ENCODE assay signal across 9 cellular contexts in genomic region chr11:18731949-18732821, GRCh38. TPM values are rescaled to one million over a fixed set of nuclear protein-coding genes. Genes with fewer than 3 reads are reported as not detected.
DNase-seq lines count a peak whose midpoint lies in the region; ATAC-seq and TF ChIP-seq lines count a peak whose summit lies in the region.
"Had no signal": no experiment of that assay in that cellular context is flagged by ENCODE, and none has a peak within 500 bp of the region (broad histone marks: within the 10 kb centered on the region; RNA-seq: fewer than 3 reads in every experiment).

No MANE protein-coding gene starts in this region.

- no peak overlapping the region for H2AK5ac ChIP-seq in mesendoderm (ENCODE audit: low read length)

- no peak overlapping the region for H3K4me3 Mint-ChIP-seq in Calu3 (ENCODE audit: low read depth, unreplicated experiment)
- H3K4me3 Mint-ChIP-seq: T-helper 1 cell treated with Interleukin-12 subunit alpha and Interleukin-12 subunit beta and Interleukin-4 antibody, amounts not matched to agents 30 μg/mL and 1 μg/mL, for 36 hours had no signal

- no peaks in the 10 kb centered on the region for H3K79me1 ChIP-seq in mesendoderm (ENCODE audit: low read length)

- no peak overlapping the region for H4K5ac ChIP-seq in mesendoderm (ENCODE audit: low read length)

- no peak overlapping the region for H3K27ac Mint-ChIP-seq in Calu3 (ENCODE audit: unreplicated experiment)
- H3K27ac Mint-ChIP-seq: T-helper 1 cell treated with Interleukin-12 subunit alpha and Interleukin-12 subunit beta and Interleukin-4 antibody, amounts not matched to agents 30 μg/mL and 1 μg/mL, for 36 hours had no signal

- no peak overlapping the region for H3K4me2 ChIP-seq in mesendoderm (ENCODE audit: low read length)

- H3K4ac ChIP-seq in mesendoderm (ENCODE audit: low read depth, low read length): no peak overlapping the region

- intact Hi-C loops in Calu3 (cut with micrococcal nuclease; ENCODE audit: unreplicated experiment): loop anchor here (1.0 to 10.0 kb wide), 4 partner anchors 65 to 617 kb away; partner anchors contain the start of gene UEVLD

- H3K27ac ChIP-seq in mesendoderm (ENCODE audit: low read depth, low read length): no peak overlapping the region

- H2BK120ac ChIP-seq in mesendoderm (ENCODE audit: low read depth, low read length): no peak overlapping the region

- no peak overlapping the region for H3K4me3 ChIP-seq in mesendoderm (ENCODE audit: low read length)

- H3K23ac ChIP-seq in mesendoderm (ENCODE audit: low read length): no peak overlapping the region

- DNase-seq in Calu3 (peak; percentile 68), NCI-H1930 (lab: John Stamatoyannopoulos, UW) (peak; percentile 35 to 39), mesendoderm (peak; percentile 54)
- DNase-seq in activated CD4-positive, alpha-beta T cell treated with anti-CD3 and anti-CD28 coated beads, Interleukin-2, amount 50 U/mL, for 4 hours: peak; percentile 66 to 75
- DNase-seq in effector CD4-positive, alpha-beta T cell: peak; percentile 63
- DNase-seq in stimulated activated CD8-positive, alpha-beta memory T cell treated with anti-CD3 and anti-CD28 coated beads, Interleukin-7, amount 100 ng/mL, for 1 hour (ENCODE audit: low read depth in 2 of 2): peak; percentile 51 to 63

- no peak overlapping the region for H2BK15ac ChIP-seq in mesendoderm (replicated peaks; ENCODE audit: low read depth)

- no peaks in the 10 kb centered on the region for H3K4me1 Mint-ChIP-seq in Calu3 (ENCODE audit: low read depth, unreplicated experiment)

- no peaks in the 10 kb centered on the region for H3K27me3 ChIP-seq in mesendoderm (ENCODE audit: insufficient read depth, low read length, poor library complexity)

- no peak overlapping the region for H3K18ac ChIP-seq in mesendoderm (ENCODE audit: low read length)

- H3K9me3 Mint-ChIP-seq in Calu3 (ENCODE audit: low read depth, unreplicated experiment): no peaks in the 10 kb centered on the region
- H3K9me3 Mint-ChIP-seq: T-helper 1 cell treated with Interleukin-12 subunit alpha and Interleukin-12 subunit beta and Interleukin-4 antibody, amounts not matched to agents 30 μg/mL and 1 μg/mL, for 36 hours had no signal

- peaks cover 24% of the 10 kb centered on the region for H3K27me3 Mint-ChIP-seq in Calu3 (ENCODE audit: unreplicated experiment)

- no CpG with 5 or more reads among the region's 11 CpGs for WGBS in mesendoderm (ENCODE audit: extremely low coverage, insufficient coverage, low lambda C conversion rate)

- CTCF ChIA-PET in Calu3 (lab: Charles Lee): interaction anchor here (0.7 to 2.2 kb wide), 3 partner anchors 10 to 192 kb away, joined by 3 to 7 read pairs (median 4); no protein-coding TSS in a partner anchor

- no TSS peak for BruUV-seq in Calu3 (replicated peaks; lab: Mats Ljungman, UMichigan)

- no peak overlapping the region for H3K9ac ChIP-seq in mesendoderm (ENCODE audit: low read length)

- H4K8ac ChIP-seq in mesendoderm (ENCODE audit: low read depth, low read length): no peak overlapping the region

- H2BK5ac ChIP-seq in mesendoderm (ENCODE audit: low read length): no peak overlapping the region

- H3K4me1 ChIP-seq in mesendoderm (ENCODE audit: control insufficient read depth, low read depth, low read length): no peaks in the 10 kb centered on the region

- TF ChIP-seq CTCF in Calu3 (IDR thresholded peaks at IDR 0.05; ENCODE audit: unreplicated experiment): peak; percentile 90

- H3K79me2 ChIP-seq in mesendoderm (ENCODE audit: control insufficient read depth, insufficient read depth, low read length): no peaks in the 10 kb centered on the region

- H3K36me3 ChIP-seq in mesendoderm (ENCODE audit: control insufficient read depth, insufficient read depth, low read length): no peaks in the 10 kb centered on the region

- ATAC-seq in GM21526 (IDR thresholded peaks at IDR 0.05; ENCODE audit: low FRiP score, unreplicated experiment): peak; percentile 55
- ATAC-seq in HG03045 (IDR thresholded peaks at IDR 0.05; ENCODE audit: unreplicated experiment): no peak

- H3K36me3 Mint-ChIP-seq in Calu3 (ENCODE audit: insufficient read depth, unreplicated experiment): no peaks in the 10 kb centered on the region

- no peak overlapping the region for H3K56ac ChIP-seq in mesendoderm (ENCODE audit: low read length)

RNA-seq across cellular contexts. Expression of gene IGSF22, which starts 6.2 kb away (rescaled TPM):
- not detected in 2 replicates for total RNA-seq in Calu3 (2022)
- 0.07 TPM for polyA plus RNA-seq in mesendoderm (2013, experiment 1 of 2)
- 0.07 TPM for polyA plus RNA-seq in mesendoderm (2013, experiment 2 of 2)

RNA-seq across cellular contexts. Expression of gene TMEM86A, which starts 33.6 kb away (rescaled TPM):
- total RNA-seq in Calu3 (2022): 8.8 and 11.9 TPM in 2 replicates
- polyA plus RNA-seq in mesendoderm (2013, experiment 1 of 2): 0.58 TPM
- polyA plus RNA-seq in mesendoderm (2013, experiment 2 of 2): 0.71 TPM

RNA-seq across cellular contexts. Expression of gene PTPN5, which starts 59.4 kb away (rescaled TPM):
- not detected in 2 replicates for total RNA-seq in Calu3 (2022)
- polyA plus RNA-seq in mesendoderm (2013, experiment 1 of 2): 0.48 TPM
- 0.63 TPM for polyA plus RNA-seq in mesendoderm (2013, experiment 2 of 2)
